ENCODE assay signal across 11 cellular contexts in the genomic region with DNA sequence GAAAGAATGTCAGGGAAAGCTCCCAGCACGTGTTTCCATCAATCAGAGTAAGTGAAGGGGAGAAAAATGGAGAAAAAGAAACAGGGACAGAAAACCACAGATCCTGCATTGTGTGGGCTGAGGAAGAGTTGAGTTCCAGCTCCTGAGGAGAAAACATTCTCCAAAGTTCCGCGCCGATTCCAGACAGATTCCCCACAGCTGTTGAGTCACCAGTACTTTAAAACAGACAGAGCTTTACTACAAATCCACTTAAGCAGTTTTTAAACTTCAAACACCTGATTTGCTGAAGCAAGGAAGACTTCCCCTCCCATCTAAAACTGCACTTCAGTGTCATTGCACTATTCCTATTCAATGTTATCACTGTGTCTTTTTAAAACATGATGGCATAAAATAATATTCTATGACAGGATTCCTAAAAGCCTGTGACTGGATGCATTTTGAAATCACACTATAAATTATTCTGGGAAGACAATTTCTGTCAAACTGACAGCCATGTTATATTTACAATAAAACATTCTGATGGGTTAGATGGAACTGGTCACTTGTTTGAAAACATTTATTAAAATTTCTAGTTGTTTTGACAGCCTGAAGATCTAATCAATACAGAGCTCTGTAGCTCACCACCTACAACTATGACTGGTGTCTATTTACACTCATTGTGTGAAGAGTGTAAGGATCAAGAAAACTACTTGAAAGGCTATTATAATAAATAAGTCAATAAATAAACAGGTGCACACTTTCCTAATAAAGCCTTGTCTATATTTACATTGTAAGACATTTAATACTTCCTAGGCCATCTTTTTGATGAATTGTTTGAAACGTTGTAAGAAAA. TPM values are rescaled to one million over a fixed set of nuclear protein-coding genes. Genes with fewer than 3 reads are reported as not detected.
DNase-seq lines count a peak whose midpoint lies in the region; ATAC-seq and TF ChIP-seq lines count a peak whose summit lies in the region.
"Had no signal": no experiment of that assay in that cellular context is flagged by ENCODE, and none has a peak within 500 bp of the region (broad histone marks: within the 10 kb centered on the region; RNA-seq: fewer than 3 reads in every experiment).

No MANE protein-coding gene starts in this region.

- peak overlapping the region; percentile 82 for H3K4me2 ChIP-seq in GM23248 (ENCODE audit: unreplicated experiment)

- H2AFZ ChIP-seq in GM23248: peak overlapping the region; percentile 82

- peaks cover 5% of the 10 kb centered on the region for H3K36me3 Mint-ChIP-seq in glutamatergic neuron (ENCODE audit: unreplicated experiment)
- H3K36me3 Mint-ChIP-seq in activated naive CD4-positive, alpha-beta T cell treated with anti-CD3 and anti-CD28 coated beads, Interleukin-2, amount 10 ng/mL, durations not matched to agents 7 days and 5 days: no peaks in the 10 kb centered on the region

- peaks cover 19% of the 10 kb centered on the region for H3K4me1 Mint-ChIP-seq in glutamatergic neuron (ENCODE audit: low read depth, unreplicated experiment)
- no peaks in the 10 kb centered on the region for H3K4me1 Mint-ChIP-seq in activated naive CD4-positive, alpha-beta T cell treated with anti-CD3 and anti-CD28 coated beads, Interleukin-2, amount 10 ng/mL, durations not matched to agents 7 days and 5 days

- in situ Hi-C loops in GM23248 (cut with MboI): no loop called here

- no peak overlapping the region for H3K4me3 Mint-ChIP-seq in glutamatergic neuron (ENCODE audit: unreplicated experiment)
- no peak overlapping the region for H3K4me3 Mint-ChIP-seq in activated naive CD4-positive, alpha-beta T cell treated with anti-CD3 and anti-CD28 coated beads, Interleukin-2, amount 10 ng/mL, durations not matched to agents 7 days and 5 days

- H3K27ac ChIP-seq in GM23248: peak overlapping the region; percentile 71

- H3K4me1 ChIP-seq in GM23248 (ENCODE audit: insufficient read depth): peaks cover 13% of the 10 kb centered on the region; the same call in 1 of the 2 replicates

- H3K27me3 Mint-ChIP-seq in glutamatergic neuron (ENCODE audit: unreplicated experiment): no peaks in the 10 kb centered on the region
- H3K27me3 Mint-ChIP-seq in activated naive CD4-positive, alpha-beta T cell treated with anti-CD3 and anti-CD28 coated beads, Interleukin-2, amount 10 ng/mL, durations not matched to agents 7 days and 5 days: no peaks in the 10 kb centered on the region

- H3K9me3 ChIP-seq in GM23248 (ENCODE audit: low read depth): no peaks in the 10 kb centered on the region
- H3K9me3 ChIP-seq: stomach had no signal

- H3K9me2 ChIP-seq in GM23248 (ENCODE audit: insufficient read depth): no peaks in the 10 kb centered on the region

- no peaks in the 10 kb centered on the region for H4K20me1 ChIP-seq in GM23248 (ENCODE audit: insufficient read depth)

- 2 to 3% methylated on average over 5 of the region's 5 CpGs for WGBS in GM23248 (ENCODE audit: low coverage in 1 of 2, low lambda C conversion rate in 2 of 2, missing lambda C conversion rate in 2 of 2), 2 experiments

- intact Hi-C loops in sciatic nerve (cut with DNase I): no loop called here

- ATAC-seq in SK-N-SH treated with all-trans-retinoic acid at 6 μM for 48 hours: peak; percentile 85
- peak; percentile 80 for ATAC-seq in sciatic nerve
- no peak for ATAC-seq in GM19467 (IDR thresholded peaks at IDR 0.05; ENCODE audit: unreplicated experiment)
- no peak for ATAC-seq in left lobe of liver

- TF ChIP-seq CTCF in glutamatergic neuron (IDR thresholded peaks at IDR 0.05; ENCODE audit: partially characterized antibody, unreplicated experiment): no peak

- peaks cover 98% of the 10 kb centered on the region for H3K79me2 ChIP-seq in GM23248 (ENCODE audit: insufficient read depth)

- peak; percentile 79 for DNase-seq in GM23248
- DNase-seq in glutamatergic neuron: no peak
- DNase-seq in sciatic nerve (ENCODE audit: low spot score): no peak
- no peak for DNase-seq in activated naive CD4-positive, alpha-beta T cell treated with anti-CD3 and anti-CD28 coated beads, Interleukin-2, amount 10 ng/mL, durations not matched to agents 7 days and 5 days
- no peak for DNase-seq in T-helper 2 cell
- DNase-seq in left lobe of liver (ENCODE audit: low spot score): no peak
- DNase-seq: activated gamma-delta T cell, GDM1, stomach had no signal

- H3K27me3 ChIP-seq in GM23248 (replicated peaks; ENCODE audit: insufficient read depth): no peaks in the 10 kb centered on the region
- H3K27me3 ChIP-seq: stomach had no signal

- peak overlapping the region; percentile 76 for H3K27ac Mint-ChIP-seq in glutamatergic neuron (ENCODE audit: unreplicated experiment)
- H3K27ac Mint-ChIP-seq in activated naive CD4-positive, alpha-beta T cell treated with anti-CD3 and anti-CD28 coated beads, Interleukin-2, amount 10 ng/mL, durations not matched to agents 7 days and 5 days: no peak overlapping the region

- peaks cover 4% of the 10 kb centered on the region for H3K9me3 Mint-ChIP-seq in glutamatergic neuron (ENCODE audit: unreplicated experiment)
- H3K9me3 Mint-ChIP-seq in activated naive CD4-positive, alpha-beta T cell treated with anti-CD3 and anti-CD28 coated beads, Interleukin-2, amount 10 ng/mL, durations not matched to agents 7 days and 5 days: no peaks in the 10 kb centered on the region

- H3K9ac ChIP-seq in GM23248: peak overlapping the region; percentile 75

- CTCF ChIA-PET in activated naive CD4-positive, alpha-beta T cell treated with anti-CD3 and anti-CD28 coated beads, Interleukin-2, amount 10 ng/mL, durations not matched to agents 7 days and 5 days (lab: Charles Lee): no interaction called here

- peaks cover 23% of the 10 kb centered on the region for H3F3A ChIP-seq in GM23248 (ENCODE audit: insufficient read depth)

- no peaks in the 10 kb centered on the region for H3K36me3 ChIP-seq in GM23248 (ENCODE audit: low read depth)
- H3K36me3 ChIP-seq: stomach had no signal

- peak overlapping the region; percentile 76 for H3K4me3 ChIP-seq in GM23248

TF ChIP-seq in SK-N-SH treated with all-trans-retinoic acid at 6 μM for 48 hours, 23 proteins besides CTCF, POLR2A, EP300 and RAD21 (continues in another document):
- no peak for TF ChIP-seq TSHZ2 (CRISPR knock-in tag; IDR thresholded peaks at IDR 0.05)
- no peak for TF ChIP-seq TCF4 (CRISPR knock-in tag; IDR thresholded peaks at IDR 0.05; ENCODE audit: borderline replicate concordance)
- TF ChIP-seq CREB5 (CRISPR knock-in tag; IDR thresholded peaks at IDR 0.05; ENCODE audit: low read depth): no peak
- TF ChIP-seq RARB (CRISPR knock-in tag; IDR thresholded peaks at IDR 0.05): no peak
- no peak for TF ChIP-seq BACH2 (CRISPR knock-in tag; IDR thresholded peaks at IDR 0.05; ENCODE audit: borderline replicate concordance)
- no peak for TF ChIP-seq ZNF8 (CRISPR knock-in tag; IDR thresholded peaks at IDR 0.05)
- no peak for TF ChIP-seq ARNTL (CRISPR knock-in tag; IDR thresholded peaks at IDR 0.05; ENCODE audit: borderline replicate concordance, low read depth)
- TF ChIP-seq PATZ1 (CRISPR knock-in tag; IDR thresholded peaks at IDR 0.05; ENCODE audit: borderline replicate concordance): no peak

RNA-seq across cellular contexts. Expression of gene TCF4, which starts 40.9 kb away (rescaled TPM):
- 54.5 and 60.7 TPM in 2 replicates for total RNA-seq in GM23248 (2014; rRNA removed; shearing (Covaris generic))
- 59.3 and 60.2 TPM in 2 replicates for polyA plus RNA-seq in GM23248 (2016; fragmentation: Nextera tagmentation; extraction: Ambion mirVana)
- 199 TPM for total RNA-seq in glutamatergic neuron (ENCODE audit: unreplicated experiment)
- total RNA-seq in sciatic nerve: 204 TPM
- 8.7 TPM for total RNA-seq in left lobe of liver

Comparison
In these comparisons a context has a peak if more than half of its experiments do, and no peak if none do; other contexts are left out.
1. ATAC-seq: peak in SK-N-SH treated with all-trans-retinoic acid at 6 μM for 48 hours (single experiment) and sciatic nerve (single experiment); none in GM19467 (single experiment) and left lobe of liver (single experiment).